Comparison of ENCODE assay signal across 25 cellular contexts in genomic region chr9:70971698-70972097, GRCh38.
"Had no signal": no experiment of that assay in that cellular context is flagged by ENCODE, and none has a peak within 500 bp of the region (broad histone marks: within the 10 kb centered on the region; RNA-seq: fewer than 3 reads in every experiment).

No MANE protein-coding gene starts in this region.

- DNase-seq: activated CD4-positive, alpha-beta T cell treated with anti-CD3 and anti-CD28 coated beads for 36 hours; activated CD4-positive, alpha-beta T cell treated with anti-CD3 and anti-CD28 coated beads, Interleukin-2, amount 10 ng/mL, durations not matched to agents 7 days and 5 days; activated CD4-positive, alpha-beta T cell treated with anti-CD3 and anti-CD28 coated beads, Interleukin-2, amount 50 U/mL, for 48 hours; activated CD8-positive, alpha-beta T cell treated with anti-CD3 and anti-CD28 coated beads, Interleukin-2, amount 10 ng/mL, durations not matched to agents 7 days and 5 days; activated gamma-delta T cell treated with Interleukin-2 at 50 U/mL for 16 hours; activated naive CD4-positive, alpha-beta T cell treated with anti-CD3 and anti-CD28 coated beads for 36 hours; activated T-cell treated with anti-CD3 and anti-CD28 coated beads, Interleukin-2, amount 50 U/mL, for 24 hours; adrenal gland; NCI-H1105; NCI-H1417 treated with DMSO at 0.1 percent for 48 hours; NCI-H187 treated with DMSO at 0.1 percent for 48 hours; NCI-H2081; NCI-H2171 treated with DMSO at 0.1 percent for 48 hours; NCI-H226; NCI-H446 treated with DMSO at 0.1 percent for 48 hours; NCI-H524; Right ventricle myocardium superior; SW 1271; T-helper 1 cell; T-helper 2 cell; T-helper 9 cell had no signal

- H3K4me3 ChIP-seq: adrenal gland, K562 had no signal

- H3K9me3 ChIP-seq: adrenal gland had no signal

- H3K27ac ChIP-seq: adrenal gland had no signal

- FAIRE-seq: K562 had no signal

- H3K36me3 ChIP-seq: adrenal gland had no signal

- ATAC-seq: activated CD4-positive, alpha-beta T cell treated with anti-CD3 and anti-CD28 coated beads for 36 hours; activated CD4-positive, CD25-positive, alpha-beta regulatory T cell treated with anti-CD3 and anti-CD28 coated beads, Interleukin-2, amount 50 U/mL, for 24 hours; activated CD8-positive, alpha-beta T cell treated with anti-CD3 and anti-CD28 coated beads, Interleukin-2, amount 10 ng/mL, durations not matched to agents 7 days and 5 days; activated naive CD4-positive, alpha-beta T cell treated with anti-CD3 and anti-CD28 coated beads, Interleukin-2, amount 50 U/mL, for 72 hours; K562; WTC11 had no signal

- H3K4me1 ChIP-seq: adrenal gland had no signal

- H3K27me3 ChIP-seq: adrenal gland had no signal
